ENCODE assay signal across 7 cellular contexts in genomic region chr10:95266674-95267095, GRCh38. TPM values are rescaled to one million over a fixed set of nuclear protein-coding genes. Genes with fewer than 3 reads are reported as not detected.
DNase-seq lines count a peak whose midpoint lies in the region; ATAC-seq lines count a peak whose summit lies in the region.

No MANE protein-coding gene starts in this region.

- H3K27ac ChIP-seq in muscle layer of colon (ENCODE audit: low read depth, low read length) = peak overlapping the region; percentile 6

- no peak overlapping the region for H3K4me3 ChIP-seq in muscle layer of colon (ENCODE audit: low read depth in 1 of 2, low read length in 2 of 2)

- no peak overlapping the region for H3K9ac ChIP-seq in muscle layer of colon (ENCODE audit: low read length)

- H3K9me3 ChIP-seq in muscle layer of colon (ENCODE audit: low read length) = no peaks in the 10 kb centered on the region

- DNase-seq in NCI-H226 (peak; percentile 96), dermis microvascular lymphatic vessel endothelial cell (ENCODE audit: low read depth in 2 of 2) (peak; percentile 78 to 95), T-helper 9 cell (no peak)
- DNase-seq in activated CD4-positive, CD25-positive, alpha-beta regulatory T cell (lab: John Stamatoyannopoulos, UW) = no peak

- peak; percentile 98 for ATAC-seq in GM18870 (IDR thresholded peaks at IDR 0.05; ENCODE audit: unreplicated experiment)
- peak; percentile 92 for ATAC-seq in HG02884 (IDR thresholded peaks at IDR 0.05; ENCODE audit: unreplicated experiment)

- no peaks in the 10 kb centered on the region for H3K36me3 ChIP-seq in muscle layer of colon (ENCODE audit: insufficient read depth, low read length)

- no peaks in the 10 kb centered on the region for H3K27me3 ChIP-seq in muscle layer of colon (ENCODE audit: control insufficient read depth in 1 of 2, insufficient read depth in 2 of 2, low read length in 2 of 2)

- no peaks in the 10 kb centered on the region for H3K4me1 ChIP-seq in muscle layer of colon (ENCODE audit: insufficient read depth, low read length)

RNA-seq across cellular contexts. Expression of gene PDLIM1, which starts 24.1 kb away (rescaled TPM):
- 51.1 and 122 TPM in 2 replicates for total RNA-seq in dermis microvascular lymphatic vessel endothelial cell

Comparison
In these comparisons a context has a peak if more than half of its experiments do, and no peak if none do; other contexts are left out.
1. DNase-seq: peak in NCI-H226 (single experiment) and dermis microvascular lymphatic vessel endothelial cell (2 of 2); none in activated CD4-positive, CD25-positive, alpha-beta regulatory T cell (0 of 4) and T-helper 9 cell (single experiment).